8 cellular contexts compared by ENCODE assay signal in the genomic region with DNA sequence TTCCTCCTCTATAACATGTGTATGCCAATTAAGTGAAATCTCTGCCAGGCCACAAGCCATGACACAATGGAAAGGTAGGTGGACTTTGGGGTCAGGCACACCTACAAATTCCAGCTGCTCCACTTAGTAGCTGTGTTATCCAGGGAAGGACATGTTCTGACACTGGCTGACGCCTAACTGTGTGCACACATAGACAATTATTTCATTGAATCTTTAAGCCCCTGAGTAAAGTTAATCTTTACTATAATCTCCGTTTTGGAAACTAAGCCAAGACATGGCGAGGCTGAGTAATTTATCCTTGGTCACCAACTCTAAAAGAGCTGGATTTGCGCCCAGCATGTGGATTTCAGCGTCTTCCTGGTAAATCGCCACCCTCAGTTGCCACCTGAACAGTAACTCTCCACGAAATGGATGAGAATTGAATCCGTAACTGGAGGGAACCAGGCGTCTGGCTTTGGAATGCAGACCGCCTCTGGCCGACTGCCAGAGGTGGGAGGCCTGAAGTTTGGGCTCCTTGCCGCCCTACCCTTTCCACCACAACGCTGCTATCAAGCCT.
A peak's percentile ranks its signal among the peaks of the same experiment; 100 is the strongest.
DNase-seq lines count a peak whose midpoint lies in the region; ATAC-seq and TF ChIP-seq lines count a peak whose summit lies in the region.

No MANE protein-coding gene starts in this region.

- H3K9me3 Mint-ChIP-seq in dendritic cell treated with granulocyte-macrophage colony-stimulating factor and Interleukin-4, amounts not matched to agents 40 ng/mL and 50 ng/mL, for 4 days, result no peaks in the 10 kb centered on the region
- no peaks in the 10 kb centered on the region for H3K9me3 Mint-ChIP-seq in nephron progenitor cell

- H3K27ac Mint-ChIP-seq in dendritic cell treated with granulocyte-macrophage colony-stimulating factor and Interleukin-4, amounts not matched to agents 40 ng/mL and 50 ng/mL, for 4 days, result peak overlapping the region; percentile 94
- H3K27ac Mint-ChIP-seq in nephron progenitor cell, result peak overlapping the region; percentile 12

- DNase-seq in ELF-1 (ENCODE audit: low read depth, low spot score) (peak; percentile 80), NCI-H82 treated with DMSO at 0.1 percent for 48 hours (lab: John Stamatoyannopoulos, UW; ENCODE audit: unreplicated experiment) (peak; percentile 40), nephron progenitor cell (no peak), NCI-H187 treated with DMSO at 0.1 percent for 48 hours (lab: John Stamatoyannopoulos, UW) (no peak), GDM1 (lab: John Stamatoyannopoulos, UW) (no peak), SHP77 treated with DMSO at 0.1 percent for 48 hours (lab: John Stamatoyannopoulos, UW) (no peak)

- H3K4me3 Mint-ChIP-seq in dendritic cell treated with granulocyte-macrophage colony-stimulating factor and Interleukin-4, amounts not matched to agents 40 ng/mL and 50 ng/mL, for 4 days, result peak overlapping the region; percentile 98
- H3K4me3 Mint-ChIP-seq in nephron progenitor cell, result peak overlapping the region; percentile 100

- intact Hi-C loops in dendritic cell treated with granulocyte-macrophage colony-stimulating factor and Interleukin-4, amounts not matched to agents 40 ng/mL and 50 ng/mL, for 4 days (cut with micrococcal nuclease), result loop anchor here (5.0 kb wide), 1 partner anchor 347 kb away; no protein-coding TSS in a partner anchor

- ATAC-seq in HG02763 (IDR thresholded peaks at IDR 0.05; ENCODE audit: unreplicated experiment), result no peak

- no peak for TF ChIP-seq CTCF in nephron progenitor cell (IDR thresholded peaks at IDR 0.05)

- no peaks in the 10 kb centered on the region for H3K27me3 Mint-ChIP-seq in dendritic cell treated with granulocyte-macrophage colony-stimulating factor and Interleukin-4, amounts not matched to agents 40 ng/mL and 50 ng/mL, for 4 days
- peaks cover 3% of the 10 kb centered on the region for H3K27me3 Mint-ChIP-seq in nephron progenitor cell (ENCODE audit: low read depth, poor library complexity)

- peaks cover 21% of the 10 kb centered on the region for H3K4me1 Mint-ChIP-seq in dendritic cell treated with granulocyte-macrophage colony-stimulating factor and Interleukin-4, amounts not matched to agents 40 ng/mL and 50 ng/mL, for 4 days (ENCODE audit: low read depth)
- H3K4me1 Mint-ChIP-seq in nephron progenitor cell, result peaks cover 24% of the 10 kb centered on the region

- H3K36me3 Mint-ChIP-seq in dendritic cell treated with granulocyte-macrophage colony-stimulating factor and Interleukin-4, amounts not matched to agents 40 ng/mL and 50 ng/mL, for 4 days (ENCODE audit: low read depth), result peaks cover 52% of the 10 kb centered on the region
- peaks cover 35% of the 10 kb centered on the region for H3K36me3 Mint-ChIP-seq in nephron progenitor cell (ENCODE audit: low read depth)

Comparison
In these comparisons a context has a peak if more than half of its experiments do, and no peak if none do; other contexts are left out.
1. DNase-seq: peak in ELF-1 (single experiment) and NCI-H82 treated with DMSO at 0.1 percent for 48 hours (single experiment); none in nephron progenitor cell (single experiment), NCI-H187 treated with DMSO at 0.1 percent for 48 hours (single experiment), GDM1 (single experiment) and SHP77 treated with DMSO at 0.1 percent for 48 hours (single experiment).